In genomic region chr21:37450385-37451044, GRCh38 we compare ENCODE assay signal across 11 cellular contexts.
DNase-seq lines count a peak whose midpoint lies in the region; ATAC-seq and TF ChIP-seq lines count a peak whose summit lies in the region.
"Had no signal": no experiment of that assay in that cellular context is flagged by ENCODE, and none has a peak within 500 bp of the region (broad histone marks: within the 10 kb centered on the region; RNA-seq: fewer than 3 reads in every experiment).

No MANE protein-coding gene starts in this region.

- peaks cover 37% of the 10 kb centered on the region for H3K4me1 Mint-ChIP-seq in CD14-positive monocyte
- H3K4me1 Mint-ChIP-seq in activated naive CD8-positive, alpha-beta T cell treated with anti-CD3 and anti-CD28 coated beads for 36 hours: peaks cover 69% of the 10 kb centered on the region

- no peak for TF ChIP-seq EP300 in upper lobe of left lung (IDR thresholded peaks at IDR 0.05)

- H3K4me3 Mint-ChIP-seq in CD14-positive monocyte: no peak overlapping the region
- H3K4me3 Mint-ChIP-seq in activated naive CD8-positive, alpha-beta T cell treated with anti-CD3 and anti-CD28 coated beads for 36 hours: no peak overlapping the region

- no peaks in the 10 kb centered on the region for H3K27me3 Mint-ChIP-seq in CD14-positive monocyte (ENCODE audit: low read depth in 3 of 3)
- no peaks in the 10 kb centered on the region for H3K27me3 Mint-ChIP-seq in activated naive CD8-positive, alpha-beta T cell treated with anti-CD3 and anti-CD28 coated beads for 36 hours

- H3K4me1 ChIP-seq in left lung (peaks cover 16 to 81% of the 10 kb centered on the region in 2 donors), upper lobe of left lung (peaks cover 36 to 72% (median 42%) of the 10 kb centered on the region in 4 donors)

- H3K27ac Mint-ChIP-seq in CD14-positive monocyte: peak overlapping the region in 5 of 7 donors; percentile 22 to 78 (median 60)
- H3K27ac Mint-ChIP-seq in activated naive CD8-positive, alpha-beta T cell treated with anti-CD3 and anti-CD28 coated beads for 36 hours: peak overlapping the region; percentile 35

- H3K36me3 ChIP-seq in left lung (no peaks in the 10 kb centered on the region), upper lobe of left lung (no peaks in the 10 kb centered on the region)

- 75% methylated on average over 8 of the region's 8 CpGs for WGBS in upper lobe of left lung, 2 donors

- ATAC-seq in left lung (peak; percentile 29), upper lobe of left lung (ENCODE audit: low FRiP score in 2 of 2) (no peak)

- DNase-seq in CD14-positive monocyte (ENCODE audit: low spot score) (no peak), HUDEP-2 (lab: John Stamatoyannopoulos, UW; ENCODE audit: unreplicated experiment in 76 of 76) (peak in 51 of 76 experiments; percentile 21 to 84 (median 57)), left lung (no peak), dedifferentiated amniotic fluid mesenchymal stem cell (ENCODE audit: extremely low spot score) (no peak), upper lobe of left lung (no peak), Ammon's horn (ENCODE audit: low spot score) (no peak), mesenteric fat pad (ENCODE audit: low spot score) (no peak)
- DNase-seq in activated naive CD8-positive, alpha-beta T cell treated with anti-CD3 and anti-CD28 coated beads for 36 hours: no peak
- DNase-seq: aorta, DMS79 treated with DMSO at 0.1 percent for 48 hours, NCI-H1694 had no signal

- TF ChIP-seq POLR2A in upper lobe of left lung (IDR thresholded peaks at IDR 0.05): no peak

- no peaks in the 10 kb centered on the region for H3K9me3 Mint-ChIP-seq in CD14-positive monocyte
- H3K9me3 Mint-ChIP-seq in activated naive CD8-positive, alpha-beta T cell treated with anti-CD3 and anti-CD28 coated beads for 36 hours: peaks cover 1% of the 10 kb centered on the region

- H3K9me3 ChIP-seq in left lung (no peaks in the 10 kb centered on the region), upper lobe of left lung (no peaks in the 10 kb centered on the region)

- H3K36me3 Mint-ChIP-seq in CD14-positive monocyte: peaks cover 16 to 29% of the 10 kb centered on the region in 2 donors
- peaks cover 29% of the 10 kb centered on the region for H3K36me3 Mint-ChIP-seq in activated naive CD8-positive, alpha-beta T cell treated with anti-CD3 and anti-CD28 coated beads for 36 hours

- intact Hi-C loops in CD14-positive monocyte (cut with micrococcal nuclease): loop anchor here in 1 of 2 donors (10.0 kb wide), 1 partner anchor 206 kb away; no protein-coding TSS in a partner anchor
- intact Hi-C loops in left lung (cut with DNase I): no loop called here

- TF ChIP-seq CTCF in CD14-positive monocyte (IDR thresholded peaks at IDR 0.05): no peak
- no peak for TF ChIP-seq CTCF in left lung (IDR thresholded peaks at IDR 0.05)
- no peak for TF ChIP-seq CTCF in upper lobe of left lung (IDR thresholded peaks at IDR 0.05)

- no peaks in the 10 kb centered on the region for H3K27me3 ChIP-seq in left lung
- no peaks in the 10 kb centered on the region for H3K27me3 ChIP-seq in upper lobe of left lung

- no peak overlapping the region for H3K4me3 ChIP-seq in left lung
- no peak overlapping the region for H3K4me3 ChIP-seq in upper lobe of left lung

- H3K27ac ChIP-seq in left lung (no peak overlapping the region), upper lobe of left lung (no peak overlapping the region)

Comparison
In these comparisons a context has a peak if more than half of its experiments do, and no peak if none do; other contexts are left out.
1. DNase-seq: peak in HUDEP-2 (51 of 76); none in CD14-positive monocyte (single experiment), activated naive CD8-positive, alpha-beta T cell treated with anti-CD3 and anti-CD28 coated beads for 36 hours (single experiment), left lung (0 of 2), dedifferentiated amniotic fluid mesenchymal stem cell (single experiment), upper lobe of left lung (0 of 2), Ammon's horn (single experiment) and mesenteric fat pad (single experiment).